ENCODE assay signal across 11 cellular contexts in genomic region chr12:95173392-95174251, GRCh38. TPM values are rescaled to one million over a fixed set of nuclear protein-coding genes. Genes with fewer than 3 reads are reported as not detected.
A peak's percentile ranks its signal among the peaks of the same experiment; 100 is the strongest.
DNase-seq lines count a peak whose midpoint lies in the region; ATAC-seq, FAIRE-seq and TF ChIP-seq lines count a peak whose summit lies in the region.
"Had no signal": no experiment of that assay in that cellular context is flagged by ENCODE, and none has a peak within 500 bp of the region (broad histone marks: within the 10 kb centered on the region; RNA-seq: fewer than 3 reads in every experiment).

No MANE protein-coding gene starts in this region.

- no peaks in the 10 kb centered on the region for H3K9me3 Mint-ChIP-seq in MCF 10A (ENCODE audit: unreplicated experiment)

- H3K27me3 Mint-ChIP-seq in MCF 10A (ENCODE audit: insufficient read depth, unreplicated experiment) = no peaks in the 10 kb centered on the region

- H4K20me1 ChIP-seq in keratinocyte (ENCODE audit: control insufficient read depth, extremely low read depth, insufficient read depth, low read length) = no peaks in the 10 kb centered on the region

- H3K27me3 ChIP-seq in keratinocyte (ENCODE audit: control insufficient read depth, extremely low read depth, insufficient read depth, low read length) = no peaks in the 10 kb centered on the region

- H3K4me3 Mint-ChIP-seq in MCF 10A (ENCODE audit: unreplicated experiment) = no peak overlapping the region

- dilution Hi-C loops in keratinocyte (cut with MboI; ENCODE audit: extremely low pct_ligation_motif_present, low sequenced_read_pairs) = no loop called here

- no TSS peak for BruUV-seq in MCF 10A (replicated peaks; lab: Mats Ljungman, UMichigan)

- intact Hi-C loops in MCF 10A (cut with micrococcal nuclease) = no loop called here

- peak; percentile 86 for FAIRE-seq in keratinocyte (lab: Jason Lieb, UNC)
- FAIRE-seq: GM18507 had no signal

- H2AFZ ChIP-seq in keratinocyte (ENCODE audit: control insufficient read depth, low read length) = no peak overlapping the region

- no peaks in the 10 kb centered on the region for H3K9me3 ChIP-seq in keratinocyte (ENCODE audit: control insufficient read depth, low read depth, low read length)

- H3K9me1 ChIP-seq in keratinocyte (ENCODE audit: control insufficient read depth, extremely low read depth, insufficient read depth, low read length) = no peaks in the 10 kb centered on the region

- peaks cover 26% of the 10 kb centered on the region for H3K4me1 Mint-ChIP-seq in MCF 10A (ENCODE audit: insufficient read depth, unreplicated experiment)

- peak overlapping the region; percentile 75 for H3K27ac ChIP-seq in keratinocyte (ENCODE audit: control insufficient read depth, insufficient read depth, low read length)

- H3K4me3 ChIP-seq in keratinocyte (ENCODE audit: control insufficient read depth in 2 of 3, extremely low read depth in 1 of 3, insufficient read depth in 2 of 3, low read depth in 1 of 3, low read length in 3 of 3) = no peak overlapping the region

- H3K27ac Mint-ChIP-seq in MCF 10A (ENCODE audit: low read depth, unreplicated experiment) = peak overlapping the region; percentile 31

- ATAC-seq in GM18867 (IDR thresholded peaks at IDR 0.05; ENCODE audit: unreplicated experiment) (no peak), HG03139 (IDR thresholded peaks at IDR 0.05; ENCODE audit: unreplicated experiment) (no peak)

- TF ChIP-seq CTCF in MCF 10A (IDR thresholded peaks at IDR 0.05; ENCODE audit: unreplicated experiment) = no peak
- no peak for TF ChIP-seq CTCF in keratinocyte (optimal IDR thresholded peaks at IDR 0.05 in 1 of 3, IDR thresholded peaks at IDR 0.05 in 1 of 3, conservative IDR thresholded peaks at IDR 0.05 in 1 of 3; ENCODE audit: extremely low read depth in 1 of 3, insufficient read depth in 2 of 3, low read length in 3 of 3)

- peak overlapping the region; percentile 61 for H3K4me2 ChIP-seq in keratinocyte (ENCODE audit: control insufficient read depth, extremely low read depth, insufficient read depth, low read depth, low read length)

- peaks cover 31% of the 10 kb centered on the region for H3K36me3 Mint-ChIP-seq in MCF 10A (ENCODE audit: insufficient read depth, unreplicated experiment)

- POLR2A ChIA-PET in MCF 10A (lab: Yijun Ruan, JAX) = interaction anchor here (0.6 to 4.5 kb wide), 11 partner anchors 21 to 140 kb away, joined by 3 to 48 read pairs (median 5); partner anchors contain the start of genes FGD6 and VEZT

- peak overlapping the region; percentile 49 for H3K9ac ChIP-seq in keratinocyte (ENCODE audit: control insufficient read depth, extremely low read depth, insufficient read depth, low read length)

- H3K4me1 ChIP-seq in keratinocyte (ENCODE audit: control insufficient read depth, extremely low read depth, insufficient read depth, low read length) = peaks cover 32% of the 10 kb centered on the region

- peaks cover 3 to 15% of the 10 kb centered on the region in 2 experiments for H3K36me3 ChIP-seq in keratinocyte (ENCODE audit: control insufficient read depth in 2 of 2, extremely low read depth in 1 of 2, insufficient read depth in 2 of 2, low read length in 2 of 2)

- peak; percentile 77 for DNase-seq in HK-2 (ENCODE audit: unreplicated experiment)
- DNase-seq in MCF 10A (ENCODE audit: unreplicated experiment) = peak; percentile 92
- peak; percentile 33 for DNase-seq in keratinocyte (ENCODE audit: low read depth, low spot score)
- DNase-seq in stromal cell of bone marrow (ENCODE audit: low read depth) = peak; percentile 14
- DNase-seq in SIG-M5 (lab: John Stamatoyannopoulos, UW) = no peak
- no peak for DNase-seq in NOMO-1 (lab: John Stamatoyannopoulos, UW; ENCODE audit: unreplicated experiment in 2 of 2)
- DNase-seq: central memory CD4-positive, alpha-beta T cell; SW 1271 had no signal

- H3K79me2 ChIP-seq in keratinocyte (ENCODE audit: control insufficient read depth, insufficient read depth, low read length) = peaks cover 43% of the 10 kb centered on the region

- CTCF ChIA-PET in MCF 10A (lab: Yijun Ruan, JAX) = interaction anchor here (0.8 to 2.9 kb wide), 7 partner anchors 10 to 56 kb away, joined by 3 to 9 read pairs (median 3); partner anchors contain the start of genes FGD6 and VEZT

RNA-seq across cellular contexts. Expression of gene FGD6, which starts 43.6 kb away (rescaled TPM):
- total RNA-seq in MCF 10A (2022) = 17.2 and 25.1 TPM in 2 replicates
- polyA plus RNA-seq in keratinocyte = 40.4 to 54.2 TPM (median 50.8 TPM) in 3 replicates
- 6.6 TPM for polyA plus RNA-seq in keratinocyte (2011; ENCODE audit: low read depth)
- polyA plus RNA-seq in keratinocyte (2011; cell fraction: cytosol; rRNA removed) = 25.0 and 52.1 TPM in 2 replicates
- 75.5 and 92.1 TPM in 2 replicates for polyA plus RNA-seq in keratinocyte (2011; cell fraction: nucleus; rRNA removed)
- polyA plus RNA-seq in keratinocyte (2012; ENCODE audit: low replicate concordance) = 9.7 and 34.8 TPM in 2 replicates
- 16.1 to 84.1 TPM (median 45.5 TPM) in 3 replicates for polyA minus RNA-seq in keratinocyte
- polyA minus RNA-seq in keratinocyte (2011; cell fraction: cytosol; rRNA and poly(A)+ RNA removed) = 58.5 TPM
- 60.4 and 108 TPM in 2 replicates for polyA minus RNA-seq in keratinocyte (2011; cell fraction: nucleus; rRNA and poly(A)+ RNA removed)

RNA-seq across cellular contexts. Expression of gene VEZT, which starts 44.0 kb away (rescaled TPM):
- 88.1 and 107 TPM in 2 replicates for total RNA-seq in MCF 10A (2022)
- 106 to 183 TPM (median 169 TPM) in 3 replicates for polyA plus RNA-seq in keratinocyte
- polyA plus RNA-seq in keratinocyte (2011; ENCODE audit: low read depth) = 123 TPM
- 78.2 and 178 TPM in 2 replicates for polyA plus RNA-seq in keratinocyte (2011; cell fraction: cytosol; rRNA removed)
- 163 and 205 TPM in 2 replicates for polyA plus RNA-seq in keratinocyte (2011; cell fraction: nucleus; rRNA removed)
- polyA plus RNA-seq in keratinocyte (2012; ENCODE audit: low replicate concordance) = 35.9 and 70.7 TPM in 2 replicates
- polyA minus RNA-seq in keratinocyte = 32.8 to 160 TPM (median 127 TPM) in 3 replicates
- polyA minus RNA-seq in keratinocyte (2011; cell fraction: cytosol; rRNA and poly(A)+ RNA removed) = 69.1 TPM
- polyA minus RNA-seq in keratinocyte (2011; cell fraction: nucleus; rRNA and poly(A)+ RNA removed) = 104 and 211 TPM in 2 replicates

Comparison
In these comparisons a context has a peak if more than half of its experiments do, and no peak if none do; other contexts are left out.
1. DNase-seq: peak in HK-2 (single experiment), MCF 10A (single experiment), keratinocyte (single experiment) and stromal cell of bone marrow (single experiment); none in SIG-M5 (single experiment) and NOMO-1 (0 of 2).